ENCODE assay signal across 9 cellular contexts in genomic region chr11:126804363-126804762, GRCh38.
"Had no signal": no experiment of that assay in that cellular context is flagged by ENCODE, and none has a peak within 500 bp of the region (broad histone marks: within the 10 kb centered on the region; RNA-seq: fewer than 3 reads in every experiment).

No MANE protein-coding gene starts in this region.

- H3K36me3 ChIP-seq: HAP-1 had no signal

- H3K9me3 ChIP-seq: HAP-1 had no signal

- H3K9ac ChIP-seq: GM23248 had no signal

- H3K4me3 ChIP-seq: GM23248, HAP-1 had no signal

- H3K9me3 Mint-ChIP-seq: HFFc6 had no signal

- H3K4me3 Mint-ChIP-seq: HFFc6 had no signal

- H3K27ac ChIP-seq: GM23248, HL-60 had no signal

- ATAC-seq: HCT116 had no signal

- DNase-seq: GM23248, GOT3, H7, HFFc6, IMR-90 had no signal

- H3K27ac Mint-ChIP-seq: HFFc6 had no signal

- H2AFZ ChIP-seq: GM23248 had no signal

- FAIRE-seq: HTR-8/SVneo had no signal
